ENCODE assay signal across 16 cellular contexts in the genomic region with DNA sequence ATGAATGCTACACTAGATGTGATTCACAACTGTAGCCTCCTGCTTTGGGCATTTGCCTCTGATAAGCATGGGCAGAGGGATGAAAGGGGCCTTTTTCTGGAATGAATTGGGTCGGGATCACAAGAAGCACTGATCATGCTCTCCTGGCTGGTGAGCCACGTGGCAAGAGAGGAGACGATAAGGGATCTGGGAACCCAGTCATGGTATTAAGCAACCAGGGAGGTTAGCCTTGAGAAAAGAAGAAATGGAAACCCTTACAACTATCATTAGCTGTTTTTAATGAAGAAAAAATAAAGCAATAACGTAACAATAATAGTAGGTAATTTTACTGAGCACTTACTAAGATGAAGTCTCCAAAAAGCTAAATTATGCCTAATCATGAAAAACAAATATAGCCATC. TPM values are rescaled to one million over a fixed set of nuclear protein-coding genes. Genes with fewer than 3 reads are reported as not detected.
"Had no signal": no experiment of that assay in that cellular context is flagged by ENCODE, and none has a peak within 500 bp of the region (broad histone marks: within the 10 kb centered on the region; RNA-seq: fewer than 3 reads in every experiment).

No MANE protein-coding gene starts in this region.

- DNase-seq: colonic mucosa; dermis blood vessel endothelial cell; esophagus squamous epithelium; foreskin fibroblast; heart left ventricle; hippocampal formation; left colon; naive thymus-derived CD4-positive, alpha-beta T cell; posterior cingulate gyrus; sigmoid colon; stimulated activated CD4-positive, alpha-beta T cell treated with anti-CD3 and anti-CD28 coated beads, Interleukin-2, amount 100 ng/mL, for 48 hours; testis; transverse colon; uterus had no signal

- H3K4me1 ChIP-seq: colonic mucosa, testis, uterus had no signal

- H3K36me3 ChIP-seq: colonic mucosa, esophagus squamous epithelium, heart left ventricle, neutrophil, sigmoid colon, transverse colon, uterus had no signal

- H3K9me3 ChIP-seq: colonic mucosa, esophagus squamous epithelium, heart left ventricle, neutrophil, sigmoid colon, testis, transverse colon, uterus had no signal

- H3K4me3 ChIP-seq: colonic mucosa, esophagus squamous epithelium, heart left ventricle, sigmoid colon, skin epidermis, testis, transverse colon, uterus had no signal

- H3K27ac ChIP-seq: colonic mucosa, esophagus squamous epithelium, heart left ventricle, neutrophil, sigmoid colon, skin epidermis, testis, transverse colon, uterus had no signal

- H3K27me3 ChIP-seq: colonic mucosa, esophagus squamous epithelium, heart left ventricle, neutrophil, sigmoid colon, testis, transverse colon, uterus had no signal

RNA-seq across cellular contexts. Expression of a gene that starts 50.0 kb away (rescaled TPM):
- polyA plus RNA-seq: naive thymus-derived CD4-positive, alpha-beta T cell had no signal
